In the genomic region with DNA sequence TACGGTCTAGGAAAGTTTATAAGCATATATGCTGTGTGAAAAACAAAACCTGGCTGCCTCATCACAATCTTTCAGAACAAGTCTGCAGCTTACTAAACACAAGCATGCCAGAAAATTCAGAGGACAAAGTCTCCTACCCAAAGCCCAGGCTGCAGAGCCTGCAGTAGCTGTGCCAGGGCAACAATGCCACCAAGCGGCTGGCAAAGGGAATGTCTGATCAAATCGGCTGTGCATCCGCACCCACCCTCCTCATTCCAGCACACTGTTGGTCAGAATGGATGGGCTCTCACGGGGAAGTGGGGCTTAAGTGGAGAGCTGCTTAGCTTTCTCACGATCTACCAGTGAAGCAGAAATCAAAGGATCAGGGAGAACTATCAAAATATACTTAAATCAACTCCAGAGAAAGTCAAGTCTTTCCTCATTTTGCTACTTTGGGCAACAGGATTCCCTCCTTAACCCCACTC, we compare ENCODE assay signal across 1 cellular context.
TF ChIP-seq lines count a peak whose summit lies in the region.

No MANE protein-coding gene starts in this region.

TF ChIP-seq in HepG2, 621 proteins besides CTCF, POLR2A, EP300 and RAD21 (continued from another document and continues in another):
- TF ChIP-seq, protein P1, sequence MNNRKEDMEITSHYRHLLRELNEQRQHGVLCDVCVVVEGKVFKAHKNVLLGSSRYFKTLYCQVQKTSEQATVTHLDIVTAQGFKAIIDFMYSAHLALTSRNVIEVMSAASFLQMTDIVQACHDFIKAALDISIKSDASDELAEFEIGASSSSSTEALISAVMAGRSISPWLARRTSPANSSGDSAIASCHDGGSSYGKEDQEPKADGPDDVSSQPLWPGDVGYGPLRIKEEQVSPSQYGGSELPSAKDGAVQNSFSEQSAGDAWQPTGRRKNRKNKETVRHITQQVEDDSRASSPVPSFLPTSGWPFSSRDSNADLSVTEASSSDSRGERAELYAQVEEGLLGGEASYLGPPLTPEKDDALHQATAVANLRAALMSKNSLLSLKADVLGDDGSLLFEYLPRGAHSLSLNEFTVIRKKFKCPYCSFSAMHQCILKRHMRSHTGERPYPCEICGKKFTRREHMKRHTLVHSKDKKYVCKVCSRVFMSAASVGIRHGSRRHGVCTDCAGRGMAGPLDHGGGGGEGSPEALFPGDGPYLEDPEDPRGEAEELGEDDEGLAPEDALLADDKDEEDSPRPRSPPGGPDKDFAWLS (CRISPR knock-in tag; IDR thresholded peaks at IDR 0.05; ENCODE audit: borderline replicate concordance), result no peak
- TF ChIP-seq, protein P2, sequence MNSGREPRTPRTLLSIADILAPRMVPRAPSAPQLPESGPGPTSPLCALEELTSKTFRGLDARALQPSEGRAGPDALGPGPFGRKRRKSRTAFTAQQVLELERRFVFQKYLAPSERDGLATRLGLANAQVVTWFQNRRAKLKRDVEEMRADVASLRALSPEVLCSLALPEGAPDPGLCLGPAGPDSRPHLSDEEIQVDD (CRISPR knock-in tag; IDR thresholded peaks at IDR 0.05; ENCODE audit: borderline replicate concordance), result no peak
- TF ChIP-seq NCOA2 (CRISPR knock-in tag; IDR thresholded peaks at IDR 0.05), result no peak
- TF ChIP-seq, protein P3, sequence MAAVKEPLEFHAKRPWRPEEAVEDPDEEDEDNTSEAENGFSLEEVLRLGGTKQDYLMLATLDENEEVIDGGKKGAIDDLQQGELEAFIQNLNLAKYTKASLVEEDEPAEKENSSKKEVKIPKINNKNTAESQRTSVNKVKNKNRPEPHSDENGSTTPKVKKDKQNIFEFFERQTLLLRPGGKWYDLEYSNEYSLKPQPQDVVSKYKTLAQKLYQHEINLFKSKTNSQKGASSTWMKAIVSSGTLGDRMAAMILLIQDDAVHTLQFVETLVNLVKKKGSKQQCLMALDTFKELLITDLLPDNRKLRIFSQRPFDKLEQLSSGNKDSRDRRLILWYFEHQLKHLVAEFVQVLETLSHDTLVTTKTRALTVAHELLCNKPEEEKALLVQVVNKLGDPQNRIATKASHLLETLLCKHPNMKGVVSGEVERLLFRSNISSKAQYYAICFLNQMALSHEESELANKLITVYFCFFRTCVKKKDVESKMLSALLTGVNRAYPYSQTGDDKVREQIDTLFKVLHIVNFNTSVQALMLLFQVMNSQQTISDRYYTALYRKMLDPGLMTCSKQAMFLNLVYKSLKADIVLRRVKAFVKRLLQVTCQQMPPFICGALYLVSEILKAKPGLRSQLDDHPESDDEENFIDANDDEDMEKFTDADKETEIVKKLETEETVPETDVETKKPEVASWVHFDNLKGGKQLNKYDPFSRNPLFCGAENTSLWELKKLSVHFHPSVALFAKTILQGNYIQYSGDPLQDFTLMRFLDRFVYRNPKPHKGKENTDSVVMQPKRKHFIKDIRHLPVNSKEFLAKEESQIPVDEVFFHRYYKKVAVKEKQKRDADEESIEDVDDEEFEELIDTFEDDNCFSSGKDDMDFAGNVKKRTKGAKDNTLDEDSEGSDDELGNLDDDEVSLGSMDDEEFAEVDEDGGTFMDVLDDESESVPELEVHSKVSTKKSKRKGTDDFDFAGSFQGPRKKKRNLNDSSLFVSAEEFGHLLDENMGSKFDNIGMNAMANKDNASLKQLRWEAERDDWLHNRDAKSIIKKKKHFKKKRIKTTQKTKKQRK (IDR thresholded peaks at IDR 0.05; ENCODE audit: low read length), result no peak
- TF ChIP-seq KMT2A (CRISPR knock-in tag; IDR thresholded peaks at IDR 0.05), result 0 out of 2 replicates have a peak, but pooled peaks have one; percentile 21
- TF ChIP-seq, protein P4, sequence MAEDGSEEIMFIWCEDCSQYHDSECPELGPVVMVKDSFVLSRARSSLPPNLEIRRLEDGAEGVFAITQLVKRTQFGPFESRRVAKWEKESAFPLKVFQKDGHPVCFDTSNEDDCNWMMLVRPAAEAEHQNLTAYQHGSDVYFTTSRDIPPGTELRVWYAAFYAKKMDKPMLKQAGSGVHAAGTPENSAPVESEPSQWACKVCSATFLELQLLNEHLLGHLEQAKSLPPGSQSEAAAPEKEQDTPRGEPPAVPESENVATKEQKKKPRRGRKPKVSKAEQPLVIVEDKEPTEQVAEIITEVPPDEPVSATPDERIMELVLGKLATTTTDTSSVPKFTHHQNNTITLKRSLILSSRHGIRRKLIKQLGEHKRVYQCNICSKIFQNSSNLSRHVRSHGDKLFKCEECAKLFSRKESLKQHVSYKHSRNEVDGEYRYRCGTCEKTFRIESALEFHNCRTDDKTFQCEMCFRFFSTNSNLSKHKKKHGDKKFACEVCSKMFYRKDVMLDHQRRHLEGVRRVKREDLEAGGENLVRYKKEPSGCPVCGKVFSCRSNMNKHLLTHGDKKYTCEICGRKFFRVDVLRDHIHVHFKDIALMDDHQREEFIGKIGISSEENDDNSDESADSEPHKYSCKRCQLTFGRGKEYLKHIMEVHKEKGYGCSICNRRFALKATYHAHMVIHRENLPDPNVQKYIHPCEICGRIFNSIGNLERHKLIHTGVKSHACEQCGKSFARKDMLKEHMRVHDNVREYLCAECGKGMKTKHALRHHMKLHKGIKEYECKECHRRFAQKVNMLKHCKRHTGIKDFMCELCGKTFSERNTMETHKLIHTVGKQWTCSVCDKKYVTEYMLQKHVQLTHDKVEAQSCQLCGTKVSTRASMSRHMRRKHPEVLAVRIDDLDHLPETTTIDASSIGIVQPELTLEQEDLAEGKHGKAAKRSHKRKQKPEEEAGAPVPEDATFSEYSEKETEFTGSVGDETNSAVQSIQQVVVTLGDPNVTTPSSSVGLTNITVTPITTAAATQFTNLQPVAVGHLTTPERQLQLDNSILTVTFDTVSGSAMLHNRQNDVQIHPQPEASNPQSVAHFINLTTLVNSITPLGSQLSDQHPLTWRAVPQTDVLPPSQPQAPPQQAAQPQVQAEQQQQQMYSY (CRISPR knock-in tag; IDR thresholded peaks at IDR 0.05), result peak; percentile 87
- TF ChIP-seq U2AF1 (optimal IDR thresholded peaks at IDR 0.05; ENCODE audit: low read depth, low read length), result no peak
- TF ChIP-seq ZNF441 (CRISPR knock-in tag; IDR thresholded peaks at IDR 0.05; ENCODE audit: borderline replicate concordance), result peak; percentile 29; the same call in 1 of the 2 replicates
- peak; percentile 62 for TF ChIP-seq ZMYM4 (CRISPR knock-in tag; IDR thresholded peaks at IDR 0.05)
- TF ChIP-seq BORCS8-MEF2B (CRISPR knock-in tag; IDR thresholded peaks at IDR 0.05), result peak; percentile 87
- TF ChIP-seq, protein P5, sequence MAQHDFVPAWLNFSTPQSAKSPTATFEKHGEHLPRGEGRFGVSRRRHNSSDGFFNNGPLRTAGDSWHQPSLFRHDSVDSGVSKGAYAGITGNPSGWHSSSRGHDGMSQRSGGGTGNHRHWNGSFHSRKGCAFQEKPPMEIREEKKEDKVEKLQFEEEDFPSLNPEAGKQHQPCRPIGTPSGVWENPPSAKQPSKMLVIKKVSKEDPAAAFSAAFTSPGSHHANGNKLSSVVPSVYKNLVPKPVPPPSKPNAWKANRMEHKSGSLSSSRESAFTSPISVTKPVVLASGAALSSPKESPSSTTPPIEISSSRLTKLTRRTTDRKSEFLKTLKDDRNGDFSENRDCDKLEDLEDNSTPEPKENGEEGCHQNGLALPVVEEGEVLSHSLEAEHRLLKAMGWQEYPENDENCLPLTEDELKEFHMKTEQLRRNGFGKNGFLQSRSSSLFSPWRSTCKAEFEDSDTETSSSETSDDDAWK (CRISPR knock-in tag; IDR thresholded peaks at IDR 0.05), result no peak
- peak; percentile 94 for TF ChIP-seq ZNF614 (CRISPR knock-in tag; IDR thresholded peaks at IDR 0.05; ENCODE audit: borderline replicate concordance)
- TF ChIP-seq, protein P6, sequence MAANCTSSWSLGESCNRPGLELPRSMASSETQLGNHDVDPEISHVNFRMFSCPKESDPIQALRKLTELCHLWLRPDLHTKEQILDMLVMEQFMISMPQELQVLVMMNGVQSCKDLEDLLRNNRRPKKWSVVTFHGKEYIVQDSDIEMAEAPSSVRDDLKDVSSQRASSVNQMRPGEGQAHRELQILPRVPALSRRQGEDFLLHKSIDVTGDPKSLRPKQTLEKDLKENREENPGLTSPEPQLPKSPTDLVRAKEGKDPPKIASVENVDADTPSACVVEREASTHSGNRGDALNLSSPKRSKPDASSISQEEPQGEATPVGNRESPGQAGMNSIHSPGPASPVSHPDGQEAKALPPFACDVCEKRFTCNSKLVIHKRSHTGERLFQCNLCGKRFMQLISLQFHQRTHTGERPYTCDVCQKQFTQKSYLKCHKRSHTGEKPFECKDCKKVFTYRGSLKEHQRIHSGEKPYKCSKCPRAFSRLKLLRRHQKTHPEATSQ (CRISPR knock-in tag; IDR thresholded peaks at IDR 0.05; ENCODE audit: borderline replicate concordance), result peak; percentile 67; the same call in 1 of the 2 replicates
- TF ChIP-seq PAX8 (CRISPR knock-in tag; IDR thresholded peaks at IDR 0.05; ENCODE audit: borderline replicate concordance), result no peak
- TF ChIP-seq, protein P7, sequence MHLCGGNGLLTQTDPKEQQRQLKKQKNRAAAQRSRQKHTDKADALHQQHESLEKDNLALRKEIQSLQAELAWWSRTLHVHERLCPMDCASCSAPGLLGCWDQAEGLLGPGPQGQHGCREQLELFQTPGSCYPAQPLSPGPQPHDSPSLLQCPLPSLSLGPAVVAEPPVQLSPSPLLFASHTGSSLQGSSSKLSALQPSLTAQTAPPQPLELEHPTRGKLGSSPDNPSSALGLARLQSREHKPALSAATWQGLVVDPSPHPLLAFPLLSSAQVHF (CRISPR knock-in tag; IDR thresholded peaks at IDR 0.05), result no peak
- peak; percentile 88; the same call in 1 of the 2 replicates for TF ChIP-seq HNF4G (IDR thresholded peaks at IDR 0.05; ENCODE audit: borderline replicate concordance, low read depth, low read length)
- TF ChIP-seq HNF4G (CRISPR knock-in tag; IDR thresholded peaks at IDR 0.05; ENCODE audit: borderline replicate concordance, low read depth), result peak; percentile 91
- no peak for TF ChIP-seq MEIS2 (CRISPR knock-in tag; IDR thresholded peaks at IDR 0.05)
- TF ChIP-seq CEBPG (CRISPR knock-in tag; IDR thresholded peaks at IDR 0.05), result peak; percentile 45; the same call in 1 of the 2 replicates
- TF ChIP-seq ZNF709 (CRISPR knock-in tag; IDR thresholded peaks at IDR 0.05), result no peak
- TF ChIP-seq, protein P8, sequence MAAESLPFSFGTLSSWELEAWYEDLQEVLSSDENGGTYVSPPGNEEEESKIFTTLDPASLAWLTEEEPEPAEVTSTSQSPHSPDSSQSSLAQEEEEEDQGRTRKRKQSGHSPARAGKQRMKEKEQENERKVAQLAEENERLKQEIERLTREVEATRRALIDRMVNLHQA (CRISPR knock-in tag; IDR thresholded peaks at IDR 0.05), result no peak
- TF ChIP-seq CENPT (CRISPR knock-in tag; IDR thresholded peaks at IDR 0.05; ENCODE audit: low read depth), result no peak
- TF ChIP-seq ZNF703 (CRISPR knock-in tag; IDR thresholded peaks at IDR 0.05; ENCODE audit: borderline replicate concordance), result no peak
- TF ChIP-seq, protein P9, sequence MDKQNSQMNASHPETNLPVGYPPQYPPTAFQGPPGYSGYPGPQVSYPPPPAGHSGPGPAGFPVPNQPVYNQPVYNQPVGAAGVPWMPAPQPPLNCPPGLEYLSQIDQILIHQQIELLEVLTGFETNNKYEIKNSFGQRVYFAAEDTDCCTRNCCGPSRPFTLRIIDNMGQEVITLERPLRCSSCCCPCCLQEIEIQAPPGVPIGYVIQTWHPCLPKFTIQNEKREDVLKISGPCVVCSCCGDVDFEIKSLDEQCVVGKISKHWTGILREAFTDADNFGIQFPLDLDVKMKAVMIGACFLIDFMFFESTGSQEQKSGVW (CRISPR knock-in tag; IDR thresholded peaks at IDR 0.05; ENCODE audit: borderline replicate concordance), result no peak
- peak; percentile 86; the same call in 1 of the 2 replicates for TF ChIP-seq ZNF205 (CRISPR knock-in tag; IDR thresholded peaks at IDR 0.05)
- peak; percentile 55 for TF ChIP-seq FOXA3 (CRISPR knock-in tag; IDR thresholded peaks at IDR 0.05)
- 0 out of 2 replicates have a peak, but pooled peaks have one; percentile 83 for TF ChIP-seq TSC22D2 (CRISPR knock-in tag; IDR thresholded peaks at IDR 0.05; ENCODE audit: borderline replicate concordance)
- TF ChIP-seq, protein P10, sequence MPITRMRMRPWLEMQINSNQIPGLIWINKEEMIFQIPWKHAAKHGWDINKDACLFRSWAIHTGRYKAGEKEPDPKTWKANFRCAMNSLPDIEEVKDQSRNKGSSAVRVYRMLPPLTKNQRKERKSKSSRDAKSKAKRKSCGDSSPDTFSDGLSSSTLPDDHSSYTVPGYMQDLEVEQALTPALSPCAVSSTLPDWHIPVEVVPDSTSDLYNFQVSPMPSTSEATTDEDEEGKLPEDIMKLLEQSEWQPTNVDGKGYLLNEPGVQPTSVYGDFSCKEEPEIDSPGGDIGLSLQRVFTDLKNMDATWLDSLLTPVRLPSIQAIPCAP (CRISPR knock-in tag; IDR thresholded peaks at IDR 0.05; ENCODE audit: low read depth), result 0 out of 2 replicates have a peak, but pooled peaks have one; percentile 45
- TF ChIP-seq, protein P11, sequence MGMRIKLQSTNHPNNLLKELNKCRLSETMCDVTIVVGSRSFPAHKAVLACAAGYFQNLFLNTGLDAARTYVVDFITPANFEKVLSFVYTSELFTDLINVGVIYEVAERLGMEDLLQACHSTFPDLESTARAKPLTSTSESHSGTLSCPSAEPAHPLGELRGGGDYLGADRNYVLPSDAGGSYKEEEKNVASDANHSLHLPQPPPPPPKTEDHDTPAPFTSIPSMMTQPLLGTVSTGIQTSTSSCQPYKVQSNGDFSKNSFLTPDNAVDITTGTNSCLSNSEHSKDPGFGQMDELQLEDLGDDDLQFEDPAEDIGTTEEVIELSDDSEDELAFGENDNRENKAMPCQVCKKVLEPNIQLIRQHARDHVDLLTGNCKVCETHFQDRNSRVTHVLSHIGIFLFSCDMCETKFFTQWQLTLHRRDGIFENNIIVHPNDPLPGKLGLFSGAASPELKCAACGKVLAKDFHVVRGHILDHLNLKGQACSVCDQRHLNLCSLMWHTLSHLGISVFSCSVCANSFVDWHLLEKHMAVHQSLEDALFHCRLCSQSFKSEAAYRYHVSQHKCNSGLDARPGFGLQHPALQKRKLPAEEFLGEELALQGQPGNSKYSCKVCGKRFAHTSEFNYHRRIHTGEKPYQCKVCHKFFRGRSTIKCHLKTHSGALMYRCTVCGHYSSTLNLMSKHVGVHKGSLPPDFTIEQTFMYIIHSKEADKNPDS (CRISPR knock-in tag; IDR thresholded peaks at IDR 0.05), result no peak
- peak; percentile 53; the same call in 1 of the 2 replicates for TF ChIP-seq ARNTL (CRISPR knock-in tag; IDR thresholded peaks at IDR 0.05)
- TF ChIP-seq STAT5B (CRISPR knock-in tag; IDR thresholded peaks at IDR 0.05), result no peak
- no peak for TF ChIP-seq ZNF660 (CRISPR knock-in tag; IDR thresholded peaks at IDR 0.05; ENCODE audit: borderline replicate concordance, low read depth)
- TF ChIP-seq MEIS1 (CRISPR knock-in tag; IDR thresholded peaks at IDR 0.05; ENCODE audit: borderline replicate concordance), result peak; percentile 74; the same call in 1 of the 2 replicates
- 0 out of 2 replicates have a peak, but pooled peaks have one; percentile 36 for TF ChIP-seq ZBTB20 (CRISPR knock-in tag; IDR thresholded peaks at IDR 0.05; ENCODE audit: borderline replicate concordance, low read depth)
- no peak for TF ChIP-seq ZSCAN21 (CRISPR knock-in tag; IDR thresholded peaks at IDR 0.05; ENCODE audit: borderline replicate concordance)
- TF ChIP-seq ZNF326 (CRISPR knock-in tag; IDR thresholded peaks at IDR 0.05; ENCODE audit: borderline replicate concordance), result no peak
- TF ChIP-seq, protein P12, sequence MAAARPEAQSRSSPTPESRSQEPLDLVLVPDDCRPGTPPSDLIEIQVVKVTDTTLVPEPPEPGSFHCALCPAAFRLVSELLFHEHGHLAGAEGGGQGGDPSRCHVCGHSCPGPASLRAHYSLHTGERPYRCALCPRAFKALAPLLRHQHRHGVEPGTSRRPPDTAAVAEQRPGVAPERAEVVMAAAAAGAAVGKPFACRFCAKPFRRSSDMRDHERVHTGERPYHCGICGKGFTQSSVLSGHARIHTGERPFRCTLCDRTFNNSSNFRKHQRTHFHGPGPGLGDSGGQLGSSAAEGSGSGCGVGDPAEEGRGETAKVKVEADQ (CRISPR knock-in tag; IDR thresholded peaks at IDR 0.05; ENCODE audit: borderline replicate concordance), result peak; percentile 59; the same call in 1 of the 2 replicates
- TF ChIP-seq MAZ (IDR thresholded peaks at IDR 0.05; ENCODE audit: borderline replicate concordance, low read depth, low read length), result peak; percentile 41; the same call in 1 of the 2 replicates
- TF ChIP-seq MAZ (CRISPR knock-in tag; IDR thresholded peaks at IDR 0.05; ENCODE audit: low read depth), result no peak
